ENCODE assay signal across 22 cellular contexts in the genomic region with DNA sequence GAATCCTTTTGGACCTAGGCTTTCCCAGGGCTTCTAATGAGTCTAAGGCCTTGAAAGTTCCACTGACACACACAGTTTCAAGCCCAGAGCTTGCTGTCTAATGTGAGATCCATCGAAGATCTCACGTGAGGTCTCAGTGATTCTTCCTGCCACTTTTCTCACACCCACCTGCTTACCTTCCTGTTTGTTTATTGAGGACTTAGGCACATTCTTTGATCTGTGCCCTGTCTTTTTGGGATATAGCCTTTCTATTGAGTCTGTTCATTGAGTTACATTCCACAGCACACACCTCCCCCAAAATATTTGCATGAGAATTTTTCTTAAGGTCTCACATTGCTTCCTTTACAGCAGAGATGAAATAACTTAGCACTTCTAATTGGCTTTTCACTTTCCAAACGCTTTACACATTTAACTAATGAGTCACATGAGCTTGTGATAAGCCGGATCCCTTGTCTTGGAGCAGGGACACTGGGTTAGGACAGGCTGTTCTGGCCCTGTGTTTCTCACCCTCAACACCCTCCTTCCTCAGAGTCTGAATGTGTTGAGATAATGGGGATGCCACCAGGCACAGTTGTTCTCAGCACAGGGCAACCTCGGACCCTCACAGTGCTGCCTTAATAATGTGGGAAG.
DNase-seq lines count a peak whose midpoint lies in the region; ATAC-seq and TF ChIP-seq lines count a peak whose summit lies in the region.
"Had no signal": no experiment of that assay in that cellular context is flagged by ENCODE, and none has a peak within 500 bp of the region (broad histone marks: within the 10 kb centered on the region; RNA-seq: fewer than 3 reads in every experiment).

No MANE protein-coding gene starts in this region.

- H3K4me1 Mint-ChIP-seq in MCF 10A (ENCODE audit: insufficient read depth, unreplicated experiment) (peaks cover 23% of the 10 kb centered on the region), mesothelial cell of epicardium (peaks cover 64% of the 10 kb centered on the region)

- no peak overlapping the region for H3K4me2 ChIP-seq in mammary epithelial cell (ENCODE audit: insufficient read depth, low read depth, low read length)
- H3K4me2 ChIP-seq: BLaER1 had no signal

- intact Hi-C loops in MCF 10A (cut with micrococcal nuclease), result no loop called here
- intact Hi-C loops in mammary epithelial cell (cut with micrococcal nuclease), result no loop called here
- intact Hi-C loops in Right ventricle myocardium superior (cut with DNase I), result loop anchor here (10.0 kb wide), 1 partner anchor 102 kb away; no protein-coding TSS in a partner anchor

- H3K27ac Mint-ChIP-seq in MCF 10A (ENCODE audit: low read depth, unreplicated experiment) (peak overlapping the region; percentile 22), mesothelial cell of epicardium (peak overlapping the region; percentile 66)
- H3K27ac Mint-ChIP-seq: activated naive CD8-positive, alpha-beta T cell had no signal

- WGBS in mammary epithelial cell (ENCODE audit: low coverage, missing lambda C conversion rate), result 100% methylated on average over 5 of the region's 5 CpGs

- no peaks in the 10 kb centered on the region for H3K27me3 ChIP-seq in mammary epithelial cell (ENCODE audit: insufficient read depth, low read length)
- H3K27me3 ChIP-seq: BLaER1, foreskin keratinocyte, neutrophil, transverse colon had no signal

- no peak overlapping the region for H3K27ac ChIP-seq in mammary epithelial cell (ENCODE audit: insufficient read depth, low read depth, low read length)
- H3K27ac ChIP-seq: BLaER1, foreskin keratinocyte, neutrophil had no signal

- POLR2A ChIA-PET in MCF 10A (lab: Yijun Ruan, JAX), result no interaction called here

- H3K36me3 ChIP-seq in mammary epithelial cell (ENCODE audit: insufficient read depth, low read length), result no peaks in the 10 kb centered on the region
- H3K36me3 ChIP-seq: BLaER1, neutrophil, transverse colon had no signal

- H3K27me3 Mint-ChIP-seq in MCF 10A (ENCODE audit: insufficient read depth, unreplicated experiment), result no peaks in the 10 kb centered on the region
- no peaks in the 10 kb centered on the region for H3K27me3 Mint-ChIP-seq in mesothelial cell of epicardium (ENCODE audit: low read depth)
- H3K27me3 Mint-ChIP-seq: activated naive CD8-positive, alpha-beta T cell had no signal

- H3K9me3 Mint-ChIP-seq in MCF 10A (ENCODE audit: unreplicated experiment), result no peaks in the 10 kb centered on the region
- peaks cover 4% of the 10 kb centered on the region for H3K9me3 Mint-ChIP-seq in mesothelial cell of epicardium
- H3K9me3 Mint-ChIP-seq: activated T-cell treated with anti-CD3 and anti-CD28 coated beads, Interleukin-2, amount 50 U/mL, for 4 hours had no signal

- DNase-seq in MCF 10A (ENCODE audit: unreplicated experiment) (no peak), mammary epithelial cell (no peak), Right ventricle myocardium superior (no peak), mesothelial cell of epicardium (ENCODE audit: low spot score in 2 of 2, unreplicated experiment in 2 of 2) (no peak)
- DNase-seq in activated CD8-positive, alpha-beta memory T cell treated with anti-CD3 and anti-CD28 coated beads for 24 hours, result no peak
- DNase-seq in stimulated activated CD4-positive, alpha-beta T cell treated with anti-CD3 and anti-CD28 coated beads, Interleukin-2, amount 100 ng/mL, for 48 hours, result no peak
- DNase-seq in activated CD4-positive, alpha-beta T cell treated with anti-CD3 and anti-CD28 coated beads for 48 hours, result no peak
- DNase-seq: 8988T; activated CD4-positive, alpha-beta T cell treated with anti-CD3 and anti-CD28 coated beads, Interleukin-2, amount 50 U/mL, for 48 hours; activated T-cell treated with anti-CD3 and anti-CD28 coated beads, Interleukin-2, amount 50 U/mL, for 4 hours; caudate nucleus; DMS153; foreskin keratinocyte; IMR-90; NCI-H2081; NCI-H526 treated with DMSO at 0.1 percent for 48 hours; transverse colon had no signal

- no peak overlapping the region for H3K9ac ChIP-seq in mammary epithelial cell (ENCODE audit: insufficient read depth, low read length)
- H3K9ac ChIP-seq: BLaER1 had no signal

- H3K36me3 Mint-ChIP-seq in MCF 10A (ENCODE audit: insufficient read depth, unreplicated experiment), result peaks cover 13% of the 10 kb centered on the region
- peaks cover 42% of the 10 kb centered on the region for H3K36me3 Mint-ChIP-seq in mesothelial cell of epicardium

- H3K4me1 ChIP-seq in mammary epithelial cell (ENCODE audit: insufficient read depth, low read length), result peaks cover 18% of the 10 kb centered on the region
- H3K4me1 ChIP-seq: BLaER1, transverse colon had no signal

- H3K9me3 ChIP-seq in mammary epithelial cell (replicated peaks; ENCODE audit: insufficient read depth, low read length), result no peaks in the 10 kb centered on the region
- H3K9me3 ChIP-seq: BLaER1, neutrophil, transverse colon had no signal

- ATAC-seq in Right ventricle myocardium superior (ENCODE audit: poor library complexity) (peak; percentile 75), HG02571 (IDR thresholded peaks at IDR 0.05; ENCODE audit: unreplicated experiment) (no peak)
- ATAC-seq: activated T-cell treated with anti-CD3 and anti-CD28 coated beads, Interleukin-2, amount 50 U/mL, for 4 hours; foreskin keratinocyte; Panc1 had no signal

- in situ Hi-C loops in mammary epithelial cell (cut with MboI; ENCODE audit: low sequenced_read_pairs in 2 of 2), result loop anchor here in 1 of 2 donors (25.0 kb wide), 1 partner anchor 374 kb away; no protein-coding TSS in a partner anchor

- BruUV-seq in MCF 10A (replicated peaks; lab: Mats Ljungman, UMichigan), result no TSS peak
- no TSS peak for BruUV-seq in mammary epithelial cell (replicated peaks; lab: Mats Ljungman, UMichigan)

- H3K4me3 Mint-ChIP-seq in MCF 10A (ENCODE audit: unreplicated experiment) (no peak overlapping the region), mesothelial cell of epicardium (no peak overlapping the region)
- H3K4me3 Mint-ChIP-seq: activated naive CD8-positive, alpha-beta T cell; activated T-cell treated with anti-CD3 and anti-CD28 coated beads, Interleukin-2, amount 50 U/mL, for 4 hours had no signal

- H3K4me3 ChIP-seq in mammary epithelial cell (replicated peaks in 1 of 3; ENCODE audit: insufficient read depth in 1 of 3, low read depth in 2 of 3, low read length in 3 of 3), result no peak overlapping the region
- H3K4me3 ChIP-seq: BLaER1, transverse colon had no signal

- CTCF ChIA-PET in MCF 10A (lab: Yijun Ruan, JAX) (interaction anchor here (2.5 kb wide), 1 partner anchor 458 kb away, joined by 6 read pairs; no protein-coding TSS in a partner anchor), mammary epithelial cell (lab: Charles Lee; ENCODE audit: low non-redundant PET) (no interaction called here)

- H4K20me1 ChIP-seq in mammary epithelial cell (ENCODE audit: insufficient read depth, low read length), result no peaks in the 10 kb centered on the region
- H4K20me1 ChIP-seq: BLaER1 had no signal

- TF ChIP-seq CTCF in MCF 10A (IDR thresholded peaks at IDR 0.05; ENCODE audit: unreplicated experiment) (no peak), mammary epithelial cell (conservative IDR thresholded peaks at IDR 0.05 in 1 of 2, IDR thresholded peaks at IDR 0.05 in 1 of 2; ENCODE audit: extremely low read depth in 1 of 2, insufficient read depth in 1 of 2, low read depth in 1 of 2, low read length in 2 of 2) (no peak), mesothelial cell of epicardium (IDR thresholded peaks at IDR 0.05; ENCODE audit: unreplicated experiment) (no peak)

- no peak overlapping the region for H2AFZ ChIP-seq in mammary epithelial cell (ENCODE audit: low read depth, low read length)

- dilution Hi-C loops in mammary epithelial cell (cut with HindIII; ENCODE audit: low sequenced_read_pairs), result no loop called here

- no peaks in the 10 kb centered on the region for H3K79me2 ChIP-seq in mammary epithelial cell (ENCODE audit: insufficient read depth, low read length)
